ENCODE assay signal across 8 cellular contexts in genomic region chr11:114166897-114167323, GRCh38.
DNase-seq lines count a peak whose midpoint lies in the region; ATAC-seq and TF ChIP-seq lines count a peak whose summit lies in the region.

No MANE protein-coding gene starts in this region.

- no TSS peak for BruUV-seq in A673 (replicated peaks; lab: Mats Ljungman, UMichigan)

- peaks cover 96% of the 10 kb centered on the region for H3K4me1 ChIP-seq in A673 (ENCODE audit: insufficient read depth, low read length, poor library complexity, severe bottlenecking)
- peaks cover 88% of the 10 kb centered on the region for H3K4me1 ChIP-seq in OCI-LY1 (ENCODE audit: insufficient read depth, low read length, severe bottlenecking)

- no peaks in the 10 kb centered on the region for H3K79me2 ChIP-seq in OCI-LY1 (ENCODE audit: insufficient read depth, low read length)

- no peaks in the 10 kb centered on the region for H3K9me2 ChIP-seq in OCI-LY1 (ENCODE audit: low read depth, low read length)

- DNase-seq in A673 (ENCODE audit: low spot score) (peak; percentile 94), HPDE6-E6E7 (ENCODE audit: extremely low spot score) (peak; percentile 52), lung microvascular endothelial cell (ENCODE audit: low read depth in 2 of 2) (peak; percentile 80 to 82), type B pancreatic cell (ENCODE audit: extremely low spot score, unreplicated experiment) (no peak), NCI-H510A (lab: John Stamatoyannopoulos, UW) (no peak)
- DNase-seq in central memory CD4-positive, alpha-beta T cell = peak; percentile 42

- H2AFZ ChIP-seq in OCI-LY1 (ENCODE audit: low read length) = no peak overlapping the region

- H3K9ac ChIP-seq in OCI-LY1 (ENCODE audit: low read length) = peak overlapping the region; percentile 21; the same call in 1 of the 2 replicates

- H3K9me3 Mint-ChIP-seq in type B pancreatic cell = no peaks in the 10 kb centered on the region

- H3K4me3 ChIP-seq in A673 (ENCODE audit: low read depth, low read length, poor library complexity, severe bottlenecking) = peak overlapping the region; percentile 5
- H3K4me3 ChIP-seq in OCI-LY1 (ENCODE audit: low read depth, low read length, poor library complexity, severe bottlenecking) = peak overlapping the region; percentile 9

- H3K4me3 Mint-ChIP-seq in type B pancreatic cell = peak overlapping the region; percentile 46

- peak overlapping the region; percentile 24; the same call in 1 of the 2 replicates for H3K4me2 ChIP-seq in OCI-LY1 (ENCODE audit: low read length)

- ATAC-seq in HG03108 (IDR thresholded peaks at IDR 0.05; ENCODE audit: unreplicated experiment) = no peak

- TF ChIP-seq CTCF in A673 (conservative IDR thresholded peaks at IDR 0.05; ENCODE audit: low read depth, low read length) (no peak), OCI-LY1 (IDR thresholded peaks at IDR 0.05; ENCODE audit: low read length) (no peak), type B pancreatic cell (conservative IDR thresholded peaks at IDR 0.05) (no peak)

- peak overlapping the region; percentile 6 for H3K27ac Mint-ChIP-seq in type B pancreatic cell

- peaks cover 87% of the 10 kb centered on the region for H3K27me3 Mint-ChIP-seq in type B pancreatic cell

- H3K9me3 ChIP-seq in A673 (ENCODE audit: low read depth, low read length, poor library complexity, severe bottlenecking) (no peaks in the 10 kb centered on the region), OCI-LY1 (ENCODE audit: low read length) (no peaks in the 10 kb centered on the region)

- no peaks in the 10 kb centered on the region for H3K27me3 ChIP-seq in A673 (replicated peaks; ENCODE audit: insufficient read depth, low read depth, low read length, poor library complexity)
- H3K27me3 ChIP-seq in OCI-LY1 (ENCODE audit: insufficient read depth, low read length) = no peaks in the 10 kb centered on the region

- H3F3A ChIP-seq in OCI-LY1 (ENCODE audit: insufficient read depth, low read length) = no peaks in the 10 kb centered on the region

- H3K4me1 Mint-ChIP-seq in type B pancreatic cell (ENCODE audit: unreplicated experiment) = peaks cover 88% of the 10 kb centered on the region

- no peaks in the 10 kb centered on the region for H3K36me3 Mint-ChIP-seq in type B pancreatic cell

- H3K27ac ChIP-seq in A673 (ENCODE audit: low read depth, low read length, poor library complexity, severe bottlenecking) (no peak overlapping the region), OCI-LY1 (ENCODE audit: low read depth, low read length, poor library complexity, severe bottlenecking) (peak overlapping the region; percentile 86)

- H4K20me1 ChIP-seq in OCI-LY1 (ENCODE audit: insufficient read depth, low read length) = no peaks in the 10 kb centered on the region

- CTCF ChIA-PET in A673 (lab: Charles Lee) = interaction anchor here (0.6 kb wide), 1 partner anchor 174 kb away, joined by 5 read pairs; no protein-coding TSS in a partner anchor

- POLR2A ChIA-PET in A673 (lab: Charles Lee; ENCODE audit: low non-redundant PET) = interaction anchor here (0.5 to 0.7 kb wide), 2 partner anchors 19 to 24 kb away, joined by 4 to 14 read pairs; no protein-coding TSS in a partner anchor

- H3K36me3 ChIP-seq in A673 (ENCODE audit: insufficient read depth, low read length, poor library complexity, severe bottlenecking) (no peaks in the 10 kb centered on the region), OCI-LY1 (ENCODE audit: insufficient read depth, low read length) (no peaks in the 10 kb centered on the region)

- intact Hi-C loops in A673 (cut with micrococcal nuclease; ENCODE audit: unreplicated experiment) = loop anchor here (2.0 kb wide), 1 partner anchor 90 kb away; no protein-coding TSS in a partner anchor

Comparison
In these comparisons a context has a peak if more than half of its experiments do, and no peak if none do; other contexts are left out.
1. DNase-seq: peak in A673 (single experiment), HPDE6-E6E7 (single experiment), central memory CD4-positive, alpha-beta T cell (single experiment) and lung microvascular endothelial cell (2 of 2); none in type B pancreatic cell (single experiment) and NCI-H510A (single experiment).